In genomic region chr13:94646904-94647303, GRCh38 we compare ENCODE assay signal across 17 cellular contexts. TPM values are rescaled to one million over a fixed set of nuclear protein-coding genes. Genes with fewer than 3 reads are reported as not detected.
DNase-seq lines count a peak whose midpoint lies in the region; ATAC-seq and TF ChIP-seq lines count a peak whose summit lies in the region.
"Had no signal": no experiment of that assay in that cellular context is flagged by ENCODE, and none has a peak within 500 bp of the region (broad histone marks: within the 10 kb centered on the region; RNA-seq: fewer than 3 reads in every experiment).

No MANE protein-coding gene starts in this region.

- in situ Hi-C loops in transverse colon (cut with MboI; ENCODE audit: low pct_ligation_motif_present in 1 of 4, low pct_unique_long_range_greater_than_20kb in 1 of 4, low sequenced_read_pairs in 3 of 4), result no loop called here

- no peak for TF ChIP-seq CTCF in transverse colon (IDR thresholded peaks at IDR 0.05)
- TF ChIP-seq CTCF in testis (IDR thresholded peaks at IDR 0.05), result no peak
- TF ChIP-seq CTCF in smooth muscle cell (IDR thresholded peaks at IDR 0.05; ENCODE audit: borderline replicate concordance, insufficient read depth, poor library complexity, severe bottlenecking), result no peak

- POLR2A ChIA-PET in naive thymus-derived CD8-positive, alpha-beta T cell (lab: Charles Lee), result no interaction called here

- TF ChIP-seq POLR2A in transverse colon (IDR thresholded peaks at IDR 0.05) (no peak), testis (IDR thresholded peaks at IDR 0.05) (no peak)

- H3K9me3 ChIP-seq in transverse colon, result no peaks in the 10 kb centered on the region
- H3K9me3 ChIP-seq in testis, result no peaks in the 10 kb centered on the region
- H3K9me3 ChIP-seq in smooth muscle cell (replicated peaks; ENCODE audit: low read depth), result no peaks in the 10 kb centered on the region
- H3K9me3 ChIP-seq: breast epithelium, right lobe of liver had no signal

- no peaks in the 10 kb centered on the region for H4K20me1 ChIP-seq in smooth muscle cell (ENCODE audit: low read depth)

- no peak for TF ChIP-seq EP300 in transverse colon (IDR thresholded peaks at IDR 0.05; ENCODE audit: low read depth)

- DNase-seq in transverse colon (no peak), testis (no peak), smooth muscle cell (lab: John Stamatoyannopoulos, UW; ENCODE audit: unreplicated experiment) (no peak)
- DNase-seq in naive thymus-derived CD8-positive, alpha-beta T cell, result no peak
- DNase-seq: activated CD4-positive, alpha-beta memory T cell treated with anti-CD3 and anti-CD28 coated beads, Interleukin-2, amount 10 ng/mL, durations not matched to agents 7 days and 5 days; activated naive CD4-positive, alpha-beta T cell; endodermal cell; naive B cell; NCI-H2171; right lobe of liver; RPMI8226 had no signal

- H3K4me2 ChIP-seq in smooth muscle cell, result no peak overlapping the region

- intact Hi-C loops in transverse colon (cut with DNase I; ENCODE audit: low total_unique reads), result no loop called here
- intact Hi-C loops in testis (cut with DNase I; ENCODE audit: low total_unique reads), result no loop called here

- H3K4me3 ChIP-seq in transverse colon (no peak overlapping the region), testis (no peak overlapping the region), smooth muscle cell (no peak overlapping the region)
- H3K4me3 ChIP-seq: breast epithelium, right lobe of liver had no signal

- H3K27ac ChIP-seq in transverse colon (no peak overlapping the region), testis (no peak overlapping the region), smooth muscle cell (ENCODE audit: low read depth) (no peak overlapping the region)
- H3K27ac ChIP-seq: breast epithelium, C4-2B, right lobe of liver had no signal

- H3K4me1 ChIP-seq in transverse colon, result peaks cover 0 to 5% (median 2%) of the 10 kb centered on the region in 4 donors
- H3K4me1 ChIP-seq in testis, result no peaks in the 10 kb centered on the region
- H3K4me1 ChIP-seq in smooth muscle cell (ENCODE audit: low read depth), result peaks cover 3% of the 10 kb centered on the region
- H3K4me1 ChIP-seq: breast epithelium, right lobe of liver had no signal

- H3K79me2 ChIP-seq in smooth muscle cell (ENCODE audit: low read depth), result no peaks in the 10 kb centered on the region

- H3K27me3 ChIP-seq in transverse colon (no peaks in the 10 kb centered on the region), testis (no peaks in the 10 kb centered on the region), smooth muscle cell (ENCODE audit: low read depth) (no peaks in the 10 kb centered on the region)
- H3K27me3 ChIP-seq: breast epithelium, right lobe of liver had no signal

- ATAC-seq in GM18511 (IDR thresholded peaks at IDR 0.05; ENCODE audit: unreplicated experiment) (peak; percentile 87), GM19452 (IDR thresholded peaks at IDR 0.05; ENCODE audit: unreplicated experiment) (peak; percentile 61), HG02763 (IDR thresholded peaks at IDR 0.05; ENCODE audit: unreplicated experiment) (peak; percentile 61), HG03558 (IDR thresholded peaks at IDR 0.05; ENCODE audit: extremely low read depth, unreplicated experiment) (peak; percentile 68)
- ATAC-seq in naive thymus-derived CD8-positive, alpha-beta T cell, result no peak
- ATAC-seq: right lobe of liver had no signal

- H3K4me1 Mint-ChIP-seq in naive thymus-derived CD8-positive, alpha-beta T cell, result no peaks in the 10 kb centered on the region
- H3K4me1 Mint-ChIP-seq: activated CD4-positive, alpha-beta memory T cell treated with anti-CD3 and anti-CD28 coated beads, Interleukin-2, amount 10 ng/mL, durations not matched to agents 7 days and 5 days; endodermal cell; naive B cell had no signal

- WGBS in transverse colon (ENCODE audit: low coverage in 1 of 2), 2 donors, result 41 to 44% methylated on average over 2 to 4 of the region's 4 CpGs
- WGBS in testis, 2 donors, result 79 to 89% methylated on average over 4 of the region's 4 CpGs
- WGBS in smooth muscle cell (ENCODE audit: low lambda C conversion rate), result 81% methylated on average over 4 of the region's 4 CpGs

- H3K4me3 Mint-ChIP-seq in naive thymus-derived CD8-positive, alpha-beta T cell, result no peak overlapping the region
- H3K4me3 Mint-ChIP-seq: activated CD4-positive, alpha-beta memory T cell treated with anti-CD3 and anti-CD28 coated beads, Interleukin-2, amount 10 ng/mL, durations not matched to agents 7 days and 5 days; endodermal cell; naive B cell had no signal

- no peaks in the 10 kb centered on the region for H3K36me3 ChIP-seq in transverse colon
- no peaks in the 10 kb centered on the region for H3K36me3 ChIP-seq in testis (ENCODE audit: low read depth, missing control alignments)
- H3K36me3 ChIP-seq in smooth muscle cell (ENCODE audit: low read depth), result no peaks in the 10 kb centered on the region
- H3K36me3 ChIP-seq: breast epithelium, right lobe of liver had no signal

- no peaks in the 10 kb centered on the region for H3F3A ChIP-seq in smooth muscle cell (ENCODE audit: low read depth)

- no peak overlapping the region for H2AFZ ChIP-seq in smooth muscle cell (ENCODE audit: low read depth)

- H3K9me3 Mint-ChIP-seq in naive thymus-derived CD8-positive, alpha-beta T cell, result no peaks in the 10 kb centered on the region
- H3K9me3 Mint-ChIP-seq: activated CD4-positive, alpha-beta memory T cell treated with anti-CD3 and anti-CD28 coated beads, Interleukin-2, amount 10 ng/mL, durations not matched to agents 7 days and 5 days; endodermal cell; naive B cell had no signal

- peaks cover 0 to 6% (median 0%) of the 10 kb centered on the region in 5 donors for H3K27me3 Mint-ChIP-seq in naive thymus-derived CD8-positive, alpha-beta T cell
- H3K27me3 Mint-ChIP-seq: activated CD4-positive, alpha-beta memory T cell treated with anti-CD3 and anti-CD28 coated beads, Interleukin-2, amount 10 ng/mL, durations not matched to agents 7 days and 5 days had no signal

- no peaks in the 10 kb centered on the region for H3K36me3 Mint-ChIP-seq in naive thymus-derived CD8-positive, alpha-beta T cell
- H3K36me3 Mint-ChIP-seq: naive B cell had no signal

- no peak overlapping the region for H3K9ac ChIP-seq in smooth muscle cell (ENCODE audit: low read depth)

- H3K27ac Mint-ChIP-seq in naive thymus-derived CD8-positive, alpha-beta T cell, result no peak overlapping the region
- H3K27ac Mint-ChIP-seq: activated CD4-positive, alpha-beta memory T cell treated with anti-CD3 and anti-CD28 coated beads, Interleukin-2, amount 10 ng/mL, durations not matched to agents 7 days and 5 days; endodermal cell; naive B cell had no signal

RNA-seq across cellular contexts. Expression of gene GPR180, which starts 45.2 kb away (rescaled TPM):
- total RNA-seq in transverse colon (1 to 10 TPM in 3 of 4 donors, under 1 TPM in 1; 0.37 to 4.9 (median 2.3) TPM), testis (1 to 10 TPM; 2.0 to 3.3 TPM), smooth muscle cell (25.0 and 30.7 TPM in 2 replicates)
- polyA plus RNA-seq in testis (ENCODE audit: insufficient read depth, low read depth, low replicate concordance) (2.7 TPM), smooth muscle cell (8.9 and 10.8 TPM in 2 replicates)
- total RNA-seq in naive thymus-derived CD8-positive, alpha-beta T cell, result 1 to 10 TPM; 3.1 to 3.4 TPM
- polyA plus RNA-seq in naive thymus-derived CD8-positive, alpha-beta T cell, result 1 to 10 TPM in 2 of 3 donors, under 1 TPM in 1; 0.96 to 1.8 (median 1.1) TPM

RNA-seq across cellular contexts. Expression of gene TGDS, which starts 51.0 kb away (rescaled TPM):
- 10 to 100 TPM in 2 of 4 donors, 1 to 10 TPM in 2; 3.0 to 20.2 (median 9.6) TPM for total RNA-seq in transverse colon
- total RNA-seq in testis, result 10 to 100 TPM in 1 of 2 donors, 1 to 10 TPM in 1; 8.7 to 10.1 TPM
- 9.5 TPM for polyA plus RNA-seq in testis (ENCODE audit: insufficient read depth, low read depth, low replicate concordance)
- total RNA-seq in naive thymus-derived CD8-positive, alpha-beta T cell, result 10 to 100 TPM; 16.3 to 16.7 TPM
- 10 to 100 TPM in 2 of 3 donors, 1 to 10 TPM in 1; 8.5 to 14.4 (median 13.2) TPM for polyA plus RNA-seq in naive thymus-derived CD8-positive, alpha-beta T cell
- total RNA-seq in smooth muscle cell, result 16.0 and 28.7 TPM in 2 replicates
- polyA plus RNA-seq in smooth muscle cell, result 9.5 and 17.1 TPM in 2 replicates

Comparison
In these comparisons a context has a peak if more than half of its experiments do, and no peak if none do; other contexts are left out.
1. ATAC-seq: peak in GM18511 (single experiment), GM19452 (single experiment), HG02763 (single experiment) and HG03558 (single experiment); none in naive thymus-derived CD8-positive, alpha-beta T cell (0 of 2).